In genomic region chr9:81071108-81071507, GRCh38 we compare ENCODE assay signal across 20 cellular contexts.
"Had no signal": no experiment of that assay in that cellular context is flagged by ENCODE, and none has a peak within 500 bp of the region (broad histone marks: within the 10 kb centered on the region; RNA-seq: fewer than 3 reads in every experiment).

No MANE protein-coding gene starts in this region.

- H3K27me3 ChIP-seq: adrenal gland, cardiac muscle cell, sigmoid colon, transverse colon had no signal

- H3K4me1 ChIP-seq: adrenal gland, lower lobe of right lung, transverse colon had no signal

- H3K27ac ChIP-seq: adrenal gland, cardiac muscle cell, lower lobe of right lung, sigmoid colon, transverse colon had no signal

- H3K9me3 ChIP-seq: adrenal gland, lower lobe of right lung, sigmoid colon, transverse colon had no signal

- H3K4me3 ChIP-seq: adrenal gland, cardiac muscle cell, lower lobe of right lung, sigmoid colon, transverse colon had no signal

- H3K36me3 ChIP-seq: adrenal gland, cardiac muscle cell, lower lobe of right lung, sigmoid colon, transverse colon had no signal

- DNase-seq: activated CD4-positive, alpha-beta T cell treated with anti-CD3 and anti-CD28 coated beads for 4 hours; activated CD4-positive, alpha-beta T cell treated with anti-CD3 and anti-CD28 coated beads, Interleukin-2, amount 50 U/mL, for 48 hours; activated CD4-positive, CD25-positive, alpha-beta regulatory T cell; activated CD8-positive, alpha-beta memory T cell treated with anti-CD3 and anti-CD28 coated beads, Interleukin-2, amount 50 U/mL, for 48 hours; activated naive CD4-positive, alpha-beta T cell; activated T-cell treated with anti-CD3 and anti-CD28 coated beads, Interleukin-2, amount 50 U/mL, for 4 hours; adrenal gland; cortex of kidney; endodermal cell; kidney; lower lobe of right lung; naive B cell; posterior cingulate gyrus; sigmoid colon; stimulated activated CD4-positive, alpha-beta T cell treated with anti-CD3 and anti-CD28 coated beads, Interleukin-2, amount 100 ng/mL, for 48 hours; stimulated activated CD8-positive, alpha-beta memory T cell treated with anti-CD3 and anti-CD28 coated beads, Interleukin-4, amount 100 ng/mL, for 48 hours; stimulated activated naive B cell treated with anti-CD40 and anti-IgM and Interleukin-4, amounts not matched to agents 10 μg/mL and 1 μg/mL and 100 μg/mL, for 72 hours; T-helper 17 cell; transverse colon had no signal

- ATAC-seq: activated T-cell treated with anti-CD3 and anti-CD28 coated beads, Interleukin-2, amount 50 U/mL, for 4 hours; lower lobe of right lung; stimulated activated naive B cell treated with anti-CD40 and anti-IgM and Interleukin-4, amounts not matched to agents 10 μg/mL and 1 μg/mL and 100 μg/mL, for 72 hours; T-helper 17 cell had no signal
